In genomic region chr13:48411281-48412099, GRCh38 we compare ENCODE assay signal across 8 cellular contexts. TPM values are rescaled to one million over a fixed set of nuclear protein-coding genes. Genes with fewer than 3 reads are reported as not detected.
A peak's percentile ranks its signal among the peaks of the same experiment; 100 is the strongest.
DNase-seq lines count a peak whose midpoint lies in the region; ATAC-seq, FAIRE-seq and TF ChIP-seq lines count a peak whose summit lies in the region.

No MANE protein-coding gene starts in this region.

- H3K36me3 Mint-ChIP-seq in osteocyte (ENCODE audit: unreplicated experiment) = peaks cover 24% of the 10 kb centered on the region

- DNase-seq in ELR (ENCODE audit: low read depth) (peak; percentile 40), fibroblast of peridontal ligament (ENCODE audit: extremely low read depth) (peak; percentile 35), osteocyte (ENCODE audit: extremely low spot score, unreplicated experiment) (no peak), KG1 (lab: John Stamatoyannopoulos, UW) (no peak), D721Med (ENCODE audit: insufficient read length, low spot score) (no peak)
- peak; percentile 35 for DNase-seq in activated CD4-positive, alpha-beta T cell treated with anti-CD3 and anti-CD28 coated beads, Interleukin-2, amount 50 U/mL, for 1 hour

- H3K9me3 Mint-ChIP-seq in osteocyte (ENCODE audit: unreplicated experiment) = no peaks in the 10 kb centered on the region

- H3K27me3 Mint-ChIP-seq in osteocyte (ENCODE audit: unreplicated experiment) = no peaks in the 10 kb centered on the region

- no peak for ATAC-seq in GM19023 (IDR thresholded peaks at IDR 0.05; ENCODE audit: unreplicated experiment)
- no peak for ATAC-seq in HG02870 (IDR thresholded peaks at IDR 0.05; ENCODE audit: unreplicated experiment)

- TF ChIP-seq CTCF in osteocyte (IDR thresholded peaks at IDR 0.05) (no peak), D721Med (IDR thresholded peaks at IDR 0.05; ENCODE audit: insufficient read depth, missing control alignments) (no peak)

- peaks cover 41% of the 10 kb centered on the region for H3K4me1 Mint-ChIP-seq in osteocyte (ENCODE audit: unreplicated experiment)

- peak overlapping the region; percentile 99 for H3K27ac Mint-ChIP-seq in osteocyte (ENCODE audit: unreplicated experiment)

- no peak for FAIRE-seq in D721Med (lab: Jason Lieb, UNC)

- H3K4me3 Mint-ChIP-seq in osteocyte (ENCODE audit: unreplicated experiment) = peak overlapping the region; percentile 88

RNA-seq across cellular contexts. Expression of gene LPAR6, which starts 1.4 kb away (rescaled TPM):
- total RNA-seq in osteocyte = 10.1 and 13.0 TPM in 2 replicates

Comparison
In these comparisons a context has a peak if more than half of its experiments do, and no peak if none do; other contexts are left out.
1. DNase-seq: peak in ELR (single experiment), activated CD4-positive, alpha-beta T cell treated with anti-CD3 and anti-CD28 coated beads, Interleukin-2, amount 50 U/mL, for 1 hour (single experiment) and fibroblast of peridontal ligament (single experiment); none in osteocyte (single experiment), KG1 (single experiment) and D721Med (single experiment).